In the genomic region with DNA sequence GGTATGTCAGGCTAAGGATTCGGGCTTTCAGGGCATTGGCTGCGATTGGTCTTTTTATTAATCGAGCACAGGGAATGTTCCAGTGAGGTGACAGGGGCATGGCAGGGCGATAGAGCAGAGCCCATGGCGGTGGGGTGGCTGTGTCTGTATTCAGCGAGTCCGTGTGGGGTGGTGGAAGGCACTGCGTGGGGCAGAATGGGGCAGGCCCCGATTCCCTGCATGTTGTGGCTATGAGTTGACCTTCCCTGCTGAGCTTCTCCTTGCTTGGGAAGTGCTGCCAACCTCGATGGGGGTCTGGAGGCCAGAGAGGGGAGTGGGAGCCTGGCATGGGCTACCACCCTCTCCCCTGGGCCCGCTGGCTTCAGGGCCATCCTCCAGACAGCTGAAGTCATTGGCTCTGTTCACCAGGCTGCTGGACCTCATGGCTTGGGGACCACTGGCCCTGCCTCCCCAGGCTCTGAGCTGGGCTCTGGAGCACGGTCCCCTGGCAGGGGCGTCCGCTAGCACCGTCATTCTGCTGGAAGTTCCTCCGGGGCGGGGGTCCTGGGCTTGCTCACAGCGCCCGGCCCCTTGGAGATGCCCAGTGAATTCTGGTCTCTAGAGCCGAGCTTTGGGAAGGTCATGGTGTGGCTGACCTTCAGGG, we compare ENCODE assay signal across 24 cellular contexts.
"Had no signal": no experiment of that assay in that cellular context is flagged by ENCODE, and none has a peak within 500 bp of the region (broad histone marks: within the 10 kb centered on the region; RNA-seq: fewer than 3 reads in every experiment).

No MANE protein-coding gene starts in this region.

- H3K4me1 Mint-ChIP-seq: activated CD8-positive, alpha-beta memory T cell treated with anti-CD3 and anti-CD28 coated beads, Interleukin-2, amount 10 ng/mL, durations not matched to agents 7 days and 5 days; activated naive CD4-positive, alpha-beta T cell treated with anti-CD3 and anti-CD28 coated beads, Interleukin-2, amount 50 U/mL, for 24 hours had no signal

- H3K36me3 ChIP-seq: breast epithelium, transverse colon had no signal

- H3K4me2 ChIP-seq: smooth muscle cell had no signal

- H3K4me3 Mint-ChIP-seq: activated CD4-positive, alpha-beta T cell treated with anti-CD3 and anti-CD28 coated beads for 36 hours; activated CD8-positive, alpha-beta memory T cell treated with anti-CD3 and anti-CD28 coated beads, Interleukin-2, amount 10 ng/mL, durations not matched to agents 7 days and 5 days; activated CD8-positive, alpha-beta T cell treated with anti-CD3 and anti-CD28 coated beads, Interleukin-2, amount 10 ng/mL, durations not matched to agents 7 days and 5 days; activated naive CD4-positive, alpha-beta T cell treated with anti-CD3 and anti-CD28 coated beads, Interleukin-2, amount 50 U/mL, for 24 hours; activated naive CD8-positive, alpha-beta T cell treated with anti-CD3 and anti-CD28 coated beads, Interleukin-2, amount 50 U/mL, for 24 hours; dendritic cell treated with granulocyte-macrophage colony-stimulating factor and Interleukin-4, amounts not matched to agents 40 ng/mL and 50 ng/mL, for 4 days; naive thymus-derived CD8-positive, alpha-beta T cell had no signal

- H3K9me3 Mint-ChIP-seq: activated naive CD4-positive, alpha-beta T cell treated with anti-CD3 and anti-CD28 coated beads, Interleukin-2, amount 50 U/mL, for 24 hours; activated naive CD8-positive, alpha-beta T cell treated with anti-CD3 and anti-CD28 coated beads, Interleukin-2, amount 50 U/mL, for 24 hours; activated T-helper 2 cell treated with anti-CD3 and anti-CD28 coated beads, Interferon-gamma antibody, Interleukin-2, Interleukin-4, amounts not matched to agents 10 μg/mL and 5 μg/mL and 100 μg/mL, durations not matched to agents 14 hours and 24 hours and 36 hours; dendritic cell treated with granulocyte-macrophage colony-stimulating factor and Interleukin-4, amounts not matched to agents 40 ng/mL and 50 ng/mL, for 4 days; naive thymus-derived CD8-positive, alpha-beta T cell had no signal

- H3K4me1 ChIP-seq: breast epithelium, psoas muscle had no signal

- H3K27ac ChIP-seq: esophagus muscularis mucosa, foreskin keratinocyte, parathyroid adenoma, psoas muscle, transverse colon had no signal

- H3K36me3 Mint-ChIP-seq: activated CD8-positive, alpha-beta memory T cell treated with anti-CD3 and anti-CD28 coated beads, Interleukin-2, amount 10 ng/mL, durations not matched to agents 7 days and 5 days; activated naive CD4-positive, alpha-beta T cell treated with anti-CD3 and anti-CD28 coated beads, Interleukin-2, amount 50 U/mL, for 24 hours; naive thymus-derived CD8-positive, alpha-beta T cell had no signal

- DNase-seq: activated CD4-positive, alpha-beta T cell treated with anti-CD3 and anti-CD28 coated beads for 36 hours; activated CD4-positive, CD25-positive, alpha-beta regulatory T cell; activated CD8-positive, alpha-beta memory T cell treated with anti-CD3 and anti-CD28 coated beads, Interleukin-2, amount 10 ng/mL, durations not matched to agents 7 days and 5 days; activated CD8-positive, alpha-beta T cell treated with anti-CD3 and anti-CD28 coated beads, Interleukin-2, amount 10 ng/mL, durations not matched to agents 7 days and 5 days; activated naive CD8-positive, alpha-beta T cell treated with anti-CD3 and anti-CD28 coated beads, Interleukin-2, amount 50 U/mL, for 24 hours; activated T-cell treated with anti-CD3 and anti-CD28 coated beads, Interleukin-2, amount 50 U/mL, for 48 hours; central memory CD4-positive, alpha-beta T cell; effector CD4-positive, alpha-beta T cell; foreskin keratinocyte; islet precursor cell; midbrain; naive thymus-derived CD8-positive, alpha-beta T cell; psoas muscle; stimulated activated CD4-positive, alpha-beta T cell treated with anti-CD3 and anti-CD28 coated beads, Interleukin-1b, Interleukin-23, amount 100 ng/mL, for 48 hours; stimulated activated naive CD4-positive, alpha-beta T cell; T-helper 1 cell; transverse colon had no signal

- H2AFZ ChIP-seq: parathyroid adenoma had no signal

- H3K4me3 ChIP-seq: breast epithelium, esophagus muscularis mucosa, psoas muscle, smooth muscle cell, transverse colon had no signal

- H3K9me3 ChIP-seq: breast epithelium, esophagus muscularis mucosa, psoas muscle, transverse colon had no signal

- H3K27ac Mint-ChIP-seq: activated CD4-positive, alpha-beta T cell treated with anti-CD3 and anti-CD28 coated beads for 36 hours; activated CD8-positive, alpha-beta memory T cell treated with anti-CD3 and anti-CD28 coated beads, Interleukin-2, amount 10 ng/mL, durations not matched to agents 7 days and 5 days; activated CD8-positive, alpha-beta T cell treated with anti-CD3 and anti-CD28 coated beads, Interleukin-2, amount 10 ng/mL, durations not matched to agents 7 days and 5 days; activated naive CD4-positive, alpha-beta T cell treated with anti-CD3 and anti-CD28 coated beads, Interleukin-2, amount 50 U/mL, for 24 hours; activated naive CD8-positive, alpha-beta T cell treated with anti-CD3 and anti-CD28 coated beads, Interleukin-2, amount 50 U/mL, for 24 hours; activated T-helper 2 cell treated with anti-CD3 and anti-CD28 coated beads, Interferon-gamma antibody, Interleukin-2, Interleukin-4, amounts not matched to agents 10 μg/mL and 5 μg/mL and 100 μg/mL, durations not matched to agents 14 hours and 24 hours and 36 hours; dendritic cell treated with granulocyte-macrophage colony-stimulating factor and Interleukin-4, amounts not matched to agents 40 ng/mL and 50 ng/mL, for 4 days had no signal

- H3K27me3 Mint-ChIP-seq: activated CD4-positive, alpha-beta T cell treated with anti-CD3 and anti-CD28 coated beads for 36 hours; activated CD8-positive, alpha-beta memory T cell treated with anti-CD3 and anti-CD28 coated beads, Interleukin-2, amount 10 ng/mL, durations not matched to agents 7 days and 5 days; activated naive CD4-positive, alpha-beta T cell treated with anti-CD3 and anti-CD28 coated beads, Interleukin-2, amount 50 U/mL, for 24 hours; activated naive CD8-positive, alpha-beta T cell treated with anti-CD3 and anti-CD28 coated beads, Interleukin-2, amount 50 U/mL, for 24 hours; naive thymus-derived CD8-positive, alpha-beta T cell had no signal

- H3K79me2 ChIP-seq: parathyroid adenoma had no signal

- H3K27me3 ChIP-seq: breast epithelium, esophagus muscularis mucosa, transverse colon had no signal

- ATAC-seq: activated CD4-positive, alpha-beta T cell treated with anti-CD3 and anti-CD28 coated beads for 36 hours; activated CD8-positive, alpha-beta memory T cell treated with anti-CD3 and anti-CD28 coated beads, Interleukin-2, amount 10 ng/mL, durations not matched to agents 7 days and 5 days; activated CD8-positive, alpha-beta T cell treated with anti-CD3 and anti-CD28 coated beads, Interleukin-2, amount 10 ng/mL, durations not matched to agents 7 days and 5 days; activated naive CD8-positive, alpha-beta T cell treated with anti-CD3 and anti-CD28 coated beads, Interleukin-2, amount 50 U/mL, for 24 hours; foreskin keratinocyte; naive thymus-derived CD8-positive, alpha-beta T cell; psoas muscle had no signal
